16 cellular contexts compared by ENCODE assay signal in the genomic region with DNA sequence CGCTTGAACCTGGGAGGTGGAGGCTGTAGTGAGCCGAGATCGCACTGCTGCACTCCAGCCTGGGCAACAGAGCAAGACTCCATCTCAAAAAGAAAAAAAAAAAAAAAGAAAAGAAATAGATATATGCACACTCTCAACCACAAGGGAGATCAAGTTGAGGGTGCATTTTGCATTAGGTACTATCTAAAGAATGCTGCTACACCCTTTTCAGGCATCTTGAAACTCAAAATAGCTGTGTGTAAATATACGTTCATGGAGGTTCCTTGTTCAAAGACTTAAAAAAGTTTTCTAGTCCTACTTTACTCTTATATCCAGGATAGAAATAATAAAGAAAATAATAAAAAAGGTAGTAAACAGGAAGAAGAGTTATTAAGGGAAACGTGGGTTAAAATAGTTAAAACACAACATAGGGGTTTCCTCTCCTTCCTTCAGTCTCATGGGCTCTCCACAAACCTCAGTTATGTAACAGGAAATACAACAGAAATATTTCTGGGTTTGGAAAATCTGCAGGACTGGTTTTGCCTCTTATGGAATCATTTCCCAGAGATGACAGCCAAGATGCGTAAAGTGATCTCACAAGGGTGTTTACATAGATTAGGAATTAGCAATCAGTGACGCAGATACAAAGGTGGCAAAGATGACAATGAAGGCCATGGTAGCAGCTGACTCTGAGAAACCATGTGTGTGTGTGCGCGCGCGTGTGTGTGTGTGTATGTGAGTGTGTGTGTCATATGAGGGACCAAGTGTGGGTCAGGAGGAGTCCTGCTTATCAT. TPM values are rescaled to one million over a fixed set of nuclear protein-coding genes. Genes with fewer than 3 reads are reported as not detected.
DNase-seq lines count a peak whose midpoint lies in the region; ATAC-seq, FAIRE-seq and TF ChIP-seq lines count a peak whose summit lies in the region.
"Had no signal": no experiment of that assay in that cellular context is flagged by ENCODE, and none has a peak within 500 bp of the region (broad histone marks: within the 10 kb centered on the region; RNA-seq: fewer than 3 reads in every experiment).

No MANE protein-coding gene starts in this region.

- H3K27ac ChIP-seq in esophagus (ENCODE audit: low read depth in 2 of 2, low read length in 1 of 2) (peak overlapping the region; percentile 59 to 78), neutrophil (peak overlapping the region; percentile 65)
- H3K27ac ChIP-seq: adrenal gland, sigmoid colon had no signal

- no peak for TF ChIP-seq POLR2A in GM12891 (IDR thresholded peaks at IDR 0.05; ENCODE audit: low read depth, low read length)

- no peaks in the 10 kb centered on the region for H3K4me1 ChIP-seq in esophagus (ENCODE audit: control insufficient read depth in 2 of 2, insufficient read depth in 2 of 2, low read length in 1 of 2)
- H3K4me1 ChIP-seq in neutrophil (ENCODE audit: control insufficient read depth in 1 of 2, insufficient read depth in 1 of 2, low read depth in 1 of 2, low read length in 1 of 2): peaks cover 28 to 61% of the 10 kb centered on the region in 2 experiments
- H3K4me1 ChIP-seq: BE2C, sigmoid colon had no signal

- FAIRE-seq in GM12891 (lab: Jason Lieb, UNC): no peak
- FAIRE-seq: kidney had no signal

- WGBS in esophagus, 2 donors: 76 to 78% methylated on average over 11 of the region's 11 CpGs

- no peak for ATAC-seq in GM19035 (IDR thresholded peaks at IDR 0.05; ENCODE audit: unreplicated experiment)
- no peak for ATAC-seq in HG03354 (IDR thresholded peaks at IDR 0.05; ENCODE audit: poor library complexity, severe bottlenecking, unreplicated experiment)
- ATAC-seq: stimulated activated naive CD8-positive, alpha-beta T cell treated with anti-CD3 and anti-CD28 coated beads, Interleukin-15, amount 100 ng/mL, for 72 hours had no signal

- TF ChIP-seq CTCF in neutrophil (IDR thresholded peaks at IDR 0.05): no peak

- no peaks in the 10 kb centered on the region for H3K27me3 ChIP-seq in esophagus (ENCODE audit: control insufficient read depth in 1 of 2, insufficient read depth in 2 of 2, low read length in 2 of 2)
- no peaks in the 10 kb centered on the region for H3K27me3 ChIP-seq in neutrophil
- H3K27me3 ChIP-seq: adrenal gland, BE2C, sigmoid colon had no signal

- H3K36me3 ChIP-seq in esophagus (ENCODE audit: control insufficient read depth in 2 of 2, insufficient read depth in 2 of 2, low read length in 1 of 2) (no peaks in the 10 kb centered on the region), neutrophil (peaks cover 62% of the 10 kb centered on the region)
- H3K36me3 ChIP-seq: adrenal gland, BE2C, sigmoid colon had no signal

- H3K9me3 ChIP-seq in esophagus (ENCODE audit: control insufficient read depth in 2 of 2, insufficient read depth in 1 of 2, low read depth in 1 of 2, low read length in 1 of 2): peaks cover 0 to 3% of the 10 kb centered on the region in 2 donors
- no peaks in the 10 kb centered on the region for H3K9me3 ChIP-seq in neutrophil
- H3K9me3 ChIP-seq: adrenal gland, BE2C, sigmoid colon had no signal

- DNase-seq in DMS53 (lab: John Stamatoyannopoulos, UW) (peak; percentile 99), NCI-H226 (peak; percentile 91), GM12891 (ENCODE audit: insufficient read length, low spot score) (no peak), NCI-H2107 (lab: John Stamatoyannopoulos, UW) (no peak)
- DNase-seq: activated T-cell treated with anti-CD3 and anti-CD28 coated beads, Interleukin-2, amount 50 U/mL, for 1 hour; adrenal gland; BE2C; H7; kidney; naive B cell; sigmoid colon; stimulated activated naive CD8-positive, alpha-beta T cell treated with anti-CD3 and anti-CD28 coated beads, Interleukin-15, amount 100 ng/mL, for 72 hours had no signal

- H3K4me3 ChIP-seq in esophagus (ENCODE audit: low read depth in 1 of 2, low read length in 2 of 2) (no peak overlapping the region), neutrophil (ENCODE audit: low read depth in 1 of 2, low read length in 1 of 2) (no peak overlapping the region)
- H3K4me3 ChIP-seq: adrenal gland, sigmoid colon had no signal

TF ChIP-seq in GM12891, 5 proteins besides CTCF, POLR2A, EP300 and RAD21:
- TF ChIP-seq SPI1 (IDR thresholded peaks at IDR 0.05; ENCODE audit: low read depth, low read length) (no peak), PAX5 (IDR thresholded peaks at IDR 0.05; ENCODE audit: insufficient read depth, low read length, severe bottlenecking) (no peak), TAF1 (IDR thresholded peaks at IDR 0.05; ENCODE audit: low read depth, low read length) (no peak), POLR2AphosphoS5 (IDR thresholded peaks at IDR 0.05; ENCODE audit: low read depth, low read length) (no peak), POU2F2 (IDR thresholded peaks at IDR 0.05; ENCODE audit: low read depth, low read length) (no peak)
TF ChIP-seq in GM12891: peak in this region for 0.

RNA-seq across cellular contexts. Expression of a gene that starts 15.1 kb away (rescaled TPM):
- polyA plus RNA-seq in esophagus: 1 to 10 TPM; 3.7 to 6.2 TPM
- polyA plus RNA-seq in GM12891 (2012; ENCODE audit: low read depth, missing spikeins): not detected

Comparison
In these comparisons a context has a peak if more than half of its experiments do, and no peak if none do; other contexts are left out.
1. DNase-seq: peak in DMS53 (single experiment) and NCI-H226 (single experiment); none in GM12891 (single experiment) and NCI-H2107 (single experiment).